Comparison of ENCODE assay signal across 1 cellular context in genomic region chr9:92598382-92598781, GRCh38.
TF ChIP-seq lines count a peak whose summit lies in the region.

No MANE protein-coding gene starts in this region.

TF ChIP-seq in IMR-90, 13 proteins besides CTCF, POLR2A, EP300 and RAD21 (continued from another document):
- TF ChIP-seq MXI1 (IDR thresholded peaks at IDR 0.05; ENCODE audit: borderline replicate concordance, low read depth, low read length) (no peak), MAFK (IDR thresholded peaks at IDR 0.05; ENCODE audit: low read depth, low read length) (no peak), ELK1 (IDR thresholded peaks at IDR 0.05; ENCODE audit: borderline replicate concordance, low read depth, low read length) (no peak), FOS (IDR thresholded peaks at IDR 0.05; ENCODE audit: low read depth, low read length) (no peak), CEBPB (IDR thresholded peaks at IDR 0.05; ENCODE audit: low read depth, low read length) (no peak), BHLHE40 (IDR thresholded peaks at IDR 0.05; ENCODE audit: low read depth, low read length) (no peak), RCOR1 (IDR thresholded peaks at IDR 0.05; ENCODE audit: insufficient replicate concordance, low read length) (no peak), RFX5 (IDR thresholded peaks at IDR 0.05; ENCODE audit: low read depth, low read length) (no peak), CHD1 (IDR thresholded peaks at IDR 0.05; ENCODE audit: low read depth, low read length) (no peak), SMC3 (IDR thresholded peaks at IDR 0.05; ENCODE audit: low read depth, low read length) (no peak), NFE2L2 (IDR thresholded peaks at IDR 0.05; ENCODE audit: low read depth, low read length) (no peak)
